In the genomic region with DNA sequence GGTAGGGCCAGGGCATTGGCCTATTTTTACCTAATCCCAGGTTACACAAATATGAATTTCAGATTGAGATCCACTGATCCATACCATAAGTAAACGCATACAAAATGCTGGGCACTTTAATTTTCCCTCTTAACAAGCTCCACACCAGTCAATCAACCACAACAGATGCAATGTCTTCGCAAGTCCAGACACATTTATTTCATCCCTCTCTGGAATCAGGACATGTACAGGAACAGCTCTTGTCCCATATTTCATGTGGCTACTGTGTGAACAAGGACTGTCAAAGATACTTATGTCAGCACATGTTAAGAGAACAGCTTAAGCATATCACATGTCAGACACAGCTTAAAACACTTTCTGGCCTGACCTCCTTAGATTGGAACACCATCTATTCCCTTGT, we compare ENCODE assay signal across 13 cellular contexts.
DNase-seq lines count a peak whose midpoint lies in the region; ATAC-seq, FAIRE-seq and TF ChIP-seq lines count a peak whose summit lies in the region.
"Had no signal": no experiment of that assay in that cellular context is flagged by ENCODE, and none has a peak within 500 bp of the region (broad histone marks: within the 10 kb centered on the region; RNA-seq: fewer than 3 reads in every experiment).

No MANE protein-coding gene starts in this region.

- peak overlapping the region; percentile 81 for H3K27ac ChIP-seq in endothelial cell of umbilical vein (ENCODE audit: insufficient read depth, low read depth, low read length)

- no peaks in the 10 kb centered on the region for H3K9me1 ChIP-seq in endothelial cell of umbilical vein (replicated peaks; ENCODE audit: control insufficient read depth, extremely low read depth, insufficient read depth, low read length)

- intact Hi-C loops in endothelial cell of umbilical vein (cut with micrococcal nuclease): loop anchor here (5.0 kb wide), 1 partner anchor 146 kb away; a partner anchor contains a TSS

- H2AFZ ChIP-seq in endothelial cell of umbilical vein (ENCODE audit: low read depth, low read length): no peak overlapping the region

- TF ChIP-seq CTCF in endothelial cell of umbilical vein (IDR thresholded peaks at IDR 0.05; ENCODE audit: extremely low read depth in 1 of 2, insufficient read depth in 1 of 2, low read depth in 1 of 2, low read length in 2 of 2): no peak

- POLR2A ChIA-PET in endothelial cell of umbilical vein (lab: Charles Lee): no interaction called here

- no peak for ATAC-seq in HG02759 (IDR thresholded peaks at IDR 0.05; ENCODE audit: unreplicated experiment)

- H4K20me1 ChIP-seq in endothelial cell of umbilical vein (replicated peaks; ENCODE audit: control insufficient read depth, extremely low read depth, insufficient read depth, low read length): no peaks in the 10 kb centered on the region

- no peaks in the 10 kb centered on the region for H3K27me3 ChIP-seq in endothelial cell of umbilical vein (ENCODE audit: control insufficient read depth in 2 of 2, insufficient read depth in 2 of 2, low read length in 2 of 2)

- dilution Hi-C loops in endothelial cell of umbilical vein (cut with MboI; ENCODE audit: extremely low pct_ligation_motif_present, low sequenced_read_pairs): no loop called here

- FAIRE-seq in endothelial cell of umbilical vein (lab: Jason Lieb, UNC) (peak; percentile 4), urothelium cell line (lab: Jason Lieb, UNC) (peak; percentile 59)
- FAIRE-seq: HTR-8/SVneo had no signal

- H3K36me3 ChIP-seq in endothelial cell of umbilical vein (ENCODE audit: control insufficient read depth in 2 of 2, extremely low read depth in 1 of 2, insufficient read depth in 2 of 2, low read length in 2 of 2): no peaks in the 10 kb centered on the region

- peak; percentile 21 for DNase-seq in SHP77 treated with DMSO at 0.1 percent for 48 hours (lab: John Stamatoyannopoulos, UW)
- no peak for DNase-seq in SHP77 (lab: John Stamatoyannopoulos, UW)
- peak; percentile 47 to 80 for DNase-seq in NCI-H524 (lab: John Stamatoyannopoulos, UW)
- DNase-seq in endothelial cell of umbilical vein (ENCODE audit: low read depth, low spot score): no peak
- DNase-seq in urothelium cell line (ENCODE audit: low spot score): no peak
- DNase-seq in GDM1 (lab: John Stamatoyannopoulos, UW): no peak
- no peak for DNase-seq in activated CD4-positive, alpha-beta T cell treated with anti-CD3 and anti-CD28 coated beads for 1 hour
- DNase-seq: activated CD4-positive, alpha-beta T cell treated with anti-CD3 and anti-CD28 coated beads for 4 hours; activated T-cell treated with anti-CD3 and anti-CD28 coated beads, Interleukin-2, amount 50 U/mL, for 24 hours; T-helper 17 cell had no signal

- no peak for TF ChIP-seq POLR2A in endothelial cell of umbilical vein (IDR thresholded peaks at IDR 0.05; ENCODE audit: low read depth, low read length)

- H3K4me2 ChIP-seq in endothelial cell of umbilical vein (ENCODE audit: insufficient read depth, low read length): no peak overlapping the region

- peaks cover 19% of the 10 kb centered on the region for H3K4me1 ChIP-seq in endothelial cell of umbilical vein (ENCODE audit: control insufficient read depth, extremely low read depth, insufficient read depth, low read length)

- no TSS peak for BruUV-seq in endothelial cell of umbilical vein (replicated peaks; lab: Mats Ljungman, UMichigan)

- H3K79me2 ChIP-seq in endothelial cell of umbilical vein (ENCODE audit: control insufficient read depth, insufficient read depth, low read length): peaks cover 5% of the 10 kb centered on the region

- no peaks in the 10 kb centered on the region for H3K9me3 ChIP-seq in endothelial cell of umbilical vein (replicated peaks; ENCODE audit: control insufficient read depth, insufficient read depth, low read length)

- H3K4me3 ChIP-seq in endothelial cell of umbilical vein (replicated peaks in 1 of 3; ENCODE audit: insufficient read depth in 1 of 3, low read depth in 1 of 3, low read length in 3 of 3): no peak overlapping the region
- H3K4me3 ChIP-seq: skin epidermis had no signal

- CTCF ChIA-PET in endothelial cell of umbilical vein (lab: Charles Lee): interaction anchor here (0.8 to 2.5 kb wide), 4 partner anchors 15 to 1085 kb away, joined by 3 to 12 read pairs (median 4); no protein-coding TSS in a partner anchor

- no peak overlapping the region for H3K9ac ChIP-seq in endothelial cell of umbilical vein (replicated peaks; ENCODE audit: extremely low read depth, insufficient read depth, low read length)

TF ChIP-seq in endothelial cell of umbilical vein, 7 proteins besides CTCF, POLR2A, EP300 and RAD21:
- TF ChIP-seq FOS (IDR thresholded peaks at IDR 0.05; ENCODE audit: borderline replicate concordance, insufficient read depth, low read length) (no peak), EZH2 (IDR thresholded peaks at IDR 0.05; ENCODE audit: borderline replicate concordance, low read depth, low read length, severe bottlenecking) (no peak)

Comparison
In these comparisons a context has a peak if more than half of its experiments do, and no peak if none do; other contexts are left out.
1. DNase-seq: peak in SHP77 treated with DMSO at 0.1 percent for 48 hours (single experiment) and NCI-H524 (2 of 2); none in SHP77 (0 of 2), endothelial cell of umbilical vein (single experiment), urothelium cell line (single experiment), GDM1 (single experiment) and activated CD4-positive, alpha-beta T cell treated with anti-CD3 and anti-CD28 coated beads for 1 hour (single experiment).